ENCODE assay signal across 9 cellular contexts in the genomic region with DNA sequence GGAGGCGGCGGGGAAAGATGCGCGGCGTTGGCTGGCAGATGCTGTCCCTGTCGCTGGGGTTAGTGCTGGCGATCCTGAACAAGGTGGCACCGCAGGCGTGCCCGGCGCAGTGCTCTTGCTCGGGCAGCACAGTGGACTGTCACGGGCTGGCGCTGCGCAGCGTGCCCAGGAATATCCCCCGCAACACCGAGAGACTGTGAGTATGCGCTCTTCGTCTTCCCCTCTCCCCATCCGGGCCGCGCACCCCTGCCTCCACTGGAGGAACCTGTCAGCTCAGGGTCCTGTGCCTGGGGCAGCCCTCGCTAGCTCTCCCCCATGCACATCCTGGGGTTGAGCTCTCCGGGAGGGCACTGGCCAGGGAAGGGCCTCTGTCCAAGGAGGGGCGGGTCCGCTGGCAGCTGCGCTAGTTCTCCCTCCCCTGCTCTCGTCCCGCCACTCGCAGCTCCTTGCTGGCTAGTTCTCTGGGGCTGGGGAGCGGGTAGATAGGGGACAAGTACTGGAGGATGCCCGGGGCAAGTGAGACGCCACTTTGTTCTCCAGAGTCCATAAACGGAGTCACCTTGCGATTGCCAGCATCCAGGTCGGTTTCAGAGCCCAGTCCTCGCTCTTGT. TPM values are rescaled to one million over a fixed set of nuclear protein-coding genes. Genes with fewer than 3 reads are reported as not detected.
DNase-seq lines count a peak whose midpoint lies in the region; TF ChIP-seq lines count a peak whose summit lies in the region.
"Had no signal": no experiment of that assay in that cellular context is flagged by ENCODE, and none has a peak within 500 bp of the region (broad histone marks: within the 10 kb centered on the region; RNA-seq: fewer than 3 reads in every experiment).

No MANE protein-coding gene starts in this region.

- 0 to 1% methylated on average over 5 to 38 of the region's 38 CpGs for WGBS in testis, 2 donors

- intact Hi-C loops in testis (cut with DNase I; ENCODE audit: low total_unique reads): no loop called here

- TF ChIP-seq POLR2A in testis (IDR thresholded peaks at IDR 0.05): no peak

- H3K9me3 ChIP-seq in testis: no peaks in the 10 kb centered on the region

- H3K36me3 ChIP-seq in brain microvascular endothelial cell (replicated peaks) (no peaks in the 10 kb centered on the region), testis (ENCODE audit: low read depth, missing control alignments) (no peaks in the 10 kb centered on the region)

- H3K27me3 ChIP-seq in brain microvascular endothelial cell (replicated peaks): no peaks in the 10 kb centered on the region
- no peaks in the 10 kb centered on the region for H3K27me3 ChIP-seq in testis

- TF ChIP-seq CTCF in brain microvascular endothelial cell (IDR thresholded peaks at IDR 0.05; ENCODE audit: low read depth, low read length, missing control alignments) (no peak), testis (IDR thresholded peaks at IDR 0.05) (no peak)

- DNase-seq in NCI-H187 (lab: John Stamatoyannopoulos, UW) (peak; percentile 13 to 27), NCI-H187 treated with DMSO at 0.1 percent for 48 hours (lab: John Stamatoyannopoulos, UW) (no peak), brain microvascular endothelial cell (no peak), kidney tubule cell (ENCODE audit: low spot score) (peak; percentile 51), testis (peak; percentile 19), OCI-M2 (lab: John Stamatoyannopoulos, UW; ENCODE audit: unreplicated experiment) (no peak), UCSD-AML1 (lab: John Stamatoyannopoulos, UW; ENCODE audit: unreplicated experiment) (no peak)
- no peak for DNase-seq in activated CD4-positive, alpha-beta T cell treated with anti-CD3 and anti-CD28 coated beads for 1 hour

- peak overlapping the region; percentile 73 for H3K4me3 ChIP-seq in brain microvascular endothelial cell (ENCODE audit: low read depth, low read length)
- H3K4me3 ChIP-seq in testis: peak overlapping the region; percentile 56 to 66

- H3K4me1 ChIP-seq in testis: no peaks in the 10 kb centered on the region

- in situ Hi-C loops in brain microvascular endothelial cell (cut with HindIII; ENCODE audit: low pct_ligation_motif_present, low sequenced_read_pairs): no loop called here

- H3K27ac ChIP-seq in brain microvascular endothelial cell (no peak overlapping the region), testis (no peak overlapping the region)
- H3K27ac ChIP-seq: KMS-11 had no signal

RNA-seq across cellular contexts. Expression of gene SLIT2, which starts 2.2 kb away (rescaled TPM):
- 10 to 100 TPM in 1 of 2 donors, 1 to 10 TPM in 1; 5.5 to 11.4 TPM for total RNA-seq in testis
- polyA plus RNA-seq in testis (ENCODE audit: insufficient read depth, low read depth, low replicate concordance): 8.7 TPM

Comparison
In these comparisons a context has a peak if more than half of its experiments do, and no peak if none do; other contexts are left out.
1. DNase-seq: peak in NCI-H187 (2 of 2), kidney tubule cell (single experiment) and testis (single experiment); none in NCI-H187 treated with DMSO at 0.1 percent for 48 hours (single experiment), brain microvascular endothelial cell (single experiment), OCI-M2 (single experiment), UCSD-AML1 (single experiment) and activated CD4-positive, alpha-beta T cell treated with anti-CD3 and anti-CD28 coated beads for 1 hour (single experiment).